In genomic region chr6:42078391-42078790, GRCh38 we compare ENCODE assay signal across 23 cellular contexts.
"Had no signal": no experiment of that assay in that cellular context is flagged by ENCODE, and none has a peak within 500 bp of the region (broad histone marks: within the 10 kb centered on the region; RNA-seq: fewer than 3 reads in every experiment).

No MANE protein-coding gene starts in this region.

- H3K9me3 ChIP-seq: lower lobe of right lung, psoas muscle, right atrium auricular region, suprapubic skin, tibial nerve had no signal

- H3K4me3 ChIP-seq: cardiac muscle cell, lower lobe of right lung, psoas muscle, right atrium auricular region, skin epidermis, suprapubic skin, tibial nerve had no signal

- DNase-seq: activated CD4-positive, alpha-beta T cell treated with anti-CD3 and anti-CD28 coated beads for 36 hours; activated CD4-positive, alpha-beta T cell treated with anti-CD3 and anti-CD28 coated beads, Interleukin-2, amount 50 U/mL, for 4 hours; activated CD8-positive, alpha-beta memory T cell treated with anti-CD3 and anti-CD28 coated beads for 24 hours; activated CD8-positive, alpha-beta memory T cell treated with anti-CD3 and anti-CD28 coated beads, Interleukin-2, amount 50 U/mL, for 4 hours; activated naive CD4-positive, alpha-beta T cell treated with anti-CD3 and anti-CD28 coated beads for 36 hours; activated naive CD8-positive, alpha-beta T cell treated with anti-CD3 and anti-CD28 coated beads, Interleukin-2, amount 50 U/mL, for 24 hours; activated T-cell treated with anti-CD3 and anti-CD28 coated beads, Interleukin-2, amount 50 U/mL, for 48 hours; foreskin fibroblast; left colon; lower lobe of right lung; natural killer cell; stimulated activated CD4-positive, alpha-beta T cell treated with anti-CD3 and anti-CD28 coated beads, Interleukin-2, amount 100 ng/mL, for 24 hours; stimulated activated naive CD8-positive, alpha-beta T cell treated with anti-CD3 and anti-CD28 coated beads, Interleukin-15, amount 100 ng/mL, for 72 hours; T1000 had no signal

- H3K27ac ChIP-seq: cardiac muscle cell, lower lobe of right lung, psoas muscle, skin epidermis, suprapubic skin, tibial nerve had no signal

- H3K27me3 Mint-ChIP-seq: activated CD4-positive, alpha-beta T cell treated with anti-CD3 and anti-CD28 coated beads for 36 hours; activated naive CD8-positive, alpha-beta T cell treated with anti-CD3 and anti-CD28 coated beads, Interleukin-2, amount 50 U/mL, for 24 hours; stimulated activated naive CD8-positive, alpha-beta T cell treated with anti-CD3 and anti-CD28 coated beads, Interleukin-15, amount 100 ng/mL, for 72 hours had no signal

- ATAC-seq: activated CD4-positive, alpha-beta T cell treated with anti-CD3 and anti-CD28 coated beads for 36 hours; activated naive CD8-positive, alpha-beta T cell treated with anti-CD3 and anti-CD28 coated beads, Interleukin-2, amount 50 U/mL, for 24 hours; left colon; lower lobe of right lung; natural killer cell; psoas muscle; stimulated activated effector memory CD8-positive, alpha-beta T cell treated with anti-CD3 and anti-CD28 coated beads, Interleukin-12 subunit alpha, Interleukin-12 subunit beta, amount 100 ng/mL, for 72 hours; stimulated activated naive CD8-positive, alpha-beta T cell treated with anti-CD3 and anti-CD28 coated beads, Interleukin-15, amount 100 ng/mL, for 72 hours; WTC11 had no signal

- H3K9me3 Mint-ChIP-seq: activated naive CD4-positive, alpha-beta T cell treated with anti-CD3 and anti-CD28 coated beads for 36 hours; activated naive CD8-positive, alpha-beta T cell treated with anti-CD3 and anti-CD28 coated beads, Interleukin-2, amount 50 U/mL, for 24 hours; natural killer cell; stimulated activated effector memory CD8-positive, alpha-beta T cell treated with anti-CD3 and anti-CD28 coated beads, Interleukin-12 subunit alpha, Interleukin-12 subunit beta, amount 100 ng/mL, for 72 hours; stimulated activated naive CD8-positive, alpha-beta T cell treated with anti-CD3 and anti-CD28 coated beads, Interleukin-15, amount 100 ng/mL, for 72 hours; T-helper 1 cell treated with Interleukin-12 subunit alpha and Interleukin-12 subunit beta and Interleukin-4 antibody, amounts not matched to agents 30 μg/mL and 1 μg/mL, for 36 hours; WTC11 had no signal

- H3K4me3 Mint-ChIP-seq: activated CD4-positive, alpha-beta T cell treated with anti-CD3 and anti-CD28 coated beads for 36 hours; activated naive CD4-positive, alpha-beta T cell treated with anti-CD3 and anti-CD28 coated beads for 36 hours; activated naive CD8-positive, alpha-beta T cell treated with anti-CD3 and anti-CD28 coated beads, Interleukin-2, amount 50 U/mL, for 24 hours; natural killer cell; stimulated activated effector memory CD8-positive, alpha-beta T cell treated with anti-CD3 and anti-CD28 coated beads, Interleukin-12 subunit alpha, Interleukin-12 subunit beta, amount 100 ng/mL, for 72 hours; stimulated activated naive CD8-positive, alpha-beta T cell treated with anti-CD3 and anti-CD28 coated beads, Interleukin-15, amount 100 ng/mL, for 72 hours; T-helper 1 cell treated with Interleukin-12 subunit alpha and Interleukin-12 subunit beta and Interleukin-4 antibody, amounts not matched to agents 30 μg/mL and 1 μg/mL, for 36 hours; WTC11 had no signal

- H3K27me3 ChIP-seq: cardiac muscle cell, right atrium auricular region, suprapubic skin, tibial nerve had no signal

- H3K4me1 Mint-ChIP-seq: activated naive CD8-positive, alpha-beta T cell treated with anti-CD3 and anti-CD28 coated beads, Interleukin-2, amount 50 U/mL, for 24 hours; stimulated activated naive CD8-positive, alpha-beta T cell treated with anti-CD3 and anti-CD28 coated beads, Interleukin-15, amount 100 ng/mL, for 72 hours; WTC11 had no signal

- H3K4me1 ChIP-seq: psoas muscle, tibial nerve had no signal

- H3K27ac Mint-ChIP-seq: activated CD4-positive, alpha-beta T cell treated with anti-CD3 and anti-CD28 coated beads for 36 hours; activated naive CD4-positive, alpha-beta T cell treated with anti-CD3 and anti-CD28 coated beads for 36 hours; activated naive CD8-positive, alpha-beta T cell treated with anti-CD3 and anti-CD28 coated beads, Interleukin-2, amount 50 U/mL, for 24 hours; natural killer cell; stimulated activated naive CD8-positive, alpha-beta T cell treated with anti-CD3 and anti-CD28 coated beads, Interleukin-15, amount 100 ng/mL, for 72 hours; T-helper 1 cell treated with Interleukin-12 subunit alpha and Interleukin-12 subunit beta and Interleukin-4 antibody, amounts not matched to agents 30 μg/mL and 1 μg/mL, for 36 hours; WTC11 had no signal
